Comparison of ENCODE assay signal across 9 cellular contexts in genomic region chr9:125759812-125760134, GRCh38. TPM values are rescaled to one million over a fixed set of nuclear protein-coding genes. Genes with fewer than 3 reads are reported as not detected.
DNase-seq lines count a peak whose midpoint lies in the region; ATAC-seq and TF ChIP-seq lines count a peak whose summit lies in the region.
"Had no signal": no experiment of that assay in that cellular context is flagged by ENCODE, and none has a peak within 500 bp of the region (broad histone marks: within the 10 kb centered on the region; RNA-seq: fewer than 3 reads in every experiment).

No MANE protein-coding gene starts in this region.

- H3K27ac ChIP-seq in ectodermal cell (ENCODE audit: insufficient read depth, low read depth, low read length, poor library complexity, severe bottlenecking) (peak overlapping the region; percentile 80), RWPE1 (no peak overlapping the region)

- TF ChIP-seq CTCF in nephron (IDR thresholded peaks at IDR 0.05; ENCODE audit: unreplicated experiment in 3 of 3) (no peak), RWPE1 (conservative IDR thresholded peaks at IDR 0.05; ENCODE audit: low read depth) (no peak)

- H3K4me1 ChIP-seq in ES-I3 (ENCODE audit: insufficient read depth, low read length) (peaks cover 46% of the 10 kb centered on the region), ectodermal cell (ENCODE audit: control insufficient read depth, insufficient read depth, low read length) (peaks cover 81% of the 10 kb centered on the region)

- peaks cover 39% of the 10 kb centered on the region for H3K27me3 Mint-ChIP-seq in nephron (ENCODE audit: low read depth)

- H3K36me3 ChIP-seq in ES-I3 (ENCODE audit: insufficient read depth, low read length) (0 out of 2 replicates have a peak, but pooled peaks cover 2% of the 10 kb centered on the region), ectodermal cell (ENCODE audit: control insufficient read depth, insufficient read depth, low read length) (peaks cover 4% of the 10 kb centered on the region)

- H3K9me3 Mint-ChIP-seq in nephron = no peaks in the 10 kb centered on the region

- ATAC-seq in HG02610 (IDR thresholded peaks at IDR 0.05; ENCODE audit: unreplicated experiment) (no peak), GM18519 (IDR thresholded peaks at IDR 0.05; ENCODE audit: low FRiP score, unreplicated experiment) (no peak)

- 13 to 16% methylated on average over 7 of the region's 7 CpGs for WGBS in ectodermal cell, 2 experiments

- peaks cover 9% of the 10 kb centered on the region for H3K36me3 Mint-ChIP-seq in nephron (ENCODE audit: low read depth)

- peak overlapping the region; percentile 15; the same call in 1 of the 2 replicates for H3K9ac ChIP-seq in ES-I3 (ENCODE audit: low read depth, low read length)

- DNase-seq in NCI-H2107 treated with DMSO at 0.1 percent for 48 hours (lab: John Stamatoyannopoulos, UW; ENCODE audit: unreplicated experiment) (peak; percentile 52), NCI-H2171 (lab: John Stamatoyannopoulos, UW) (no peak), RWPE1 (ENCODE audit: low spot score) (no peak)
- DNase-seq: activated CD4-positive, alpha-beta T cell treated with anti-CD3 and anti-CD28 coated beads for 1 hour had no signal

- H3K4me3 Mint-ChIP-seq in nephron = peak overlapping the region in 2 of 3 experiments; percentile 30 to 46

- H3K27ac Mint-ChIP-seq in nephron = no peak overlapping the region

- peaks cover 39% of the 10 kb centered on the region for H3K4me1 Mint-ChIP-seq in nephron

- no peaks in the 10 kb centered on the region for H3K9me3 ChIP-seq in ES-I3 (ENCODE audit: control insufficient read depth, insufficient read depth, low read length)
- H3K9me3 ChIP-seq in ectodermal cell (ENCODE audit: control insufficient read depth, low read length) = no peaks in the 10 kb centered on the region

- CTCF ChIA-PET in RWPE1 (lab: Yijun Ruan, JAX) = interaction anchor here (0.7 kb wide), 2 partner anchors 10 to 77 kb away, joined by 3 read pairs; no protein-coding TSS in a partner anchor

- peak overlapping the region; percentile 20 for H3K4me3 ChIP-seq in ectodermal cell (ENCODE audit: insufficient read depth, low read depth, low read length)

- H3K27me3 ChIP-seq in ectodermal cell (ENCODE audit: control insufficient read depth, insufficient read depth, low read length, poor library complexity, severe bottlenecking) = no peaks in the 10 kb centered on the region

- POLR2A ChIA-PET in RWPE1 (lab: Yijun Ruan, JAX; ENCODE audit: low non-redundant PET) = no interaction called here

RNA-seq across cellular contexts. Expression of gene PBX3, which starts 12.6 kb away (rescaled TPM):
- polyA plus RNA-seq in ectodermal cell (2013, experiment 1 of 4) = 98.7 TPM
- 107 TPM for polyA plus RNA-seq in ectodermal cell (2013, experiment 2 of 4)
- 90.0 TPM for polyA plus RNA-seq in ectodermal cell (2013, experiment 3 of 4)
- polyA plus RNA-seq in ectodermal cell (2013, experiment 4 of 4) = 105 TPM

RNA-seq across cellular contexts. Expression of gene MAPKAP1, which starts 52.8 kb away (rescaled TPM):
- 75.0 TPM for polyA plus RNA-seq in ectodermal cell (2013, experiment 1 of 4)
- 59.8 TPM for polyA plus RNA-seq in ectodermal cell (2013, experiment 2 of 4)
- 46.1 TPM for polyA plus RNA-seq in ectodermal cell (2013, experiment 3 of 4)
- 52.4 TPM for polyA plus RNA-seq in ectodermal cell (2013, experiment 4 of 4)
